In the genomic region with DNA sequence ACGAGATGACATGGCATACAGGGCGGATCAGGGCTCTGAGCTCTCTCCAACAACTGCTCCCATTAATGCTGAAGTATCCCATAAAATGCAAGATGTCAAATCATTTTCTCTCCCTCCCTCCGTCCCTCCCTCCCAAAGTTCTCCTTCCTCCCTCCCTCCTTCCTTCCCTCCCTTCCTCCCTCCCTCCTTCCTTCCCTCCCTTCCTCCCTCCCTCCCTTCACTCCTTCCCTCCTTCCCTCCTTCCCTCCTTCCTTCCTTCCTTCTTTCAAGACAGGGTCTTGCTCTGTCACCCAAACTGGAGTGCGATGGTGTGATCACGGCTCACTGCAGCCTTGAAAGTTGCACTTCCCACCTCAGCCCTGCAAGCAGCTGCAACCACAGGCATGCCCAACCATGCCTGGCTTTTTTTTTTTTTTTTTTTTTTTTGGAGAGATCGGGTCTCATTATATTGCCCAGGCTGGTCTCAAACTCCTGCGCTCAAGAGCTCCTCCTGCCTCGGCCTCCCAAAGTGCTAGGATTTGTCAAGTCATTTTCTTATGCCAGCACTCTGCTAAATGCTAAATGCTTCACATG, we compare ENCODE assay signal across 15 cellular contexts. TPM values are rescaled to one million over a fixed set of nuclear protein-coding genes. Genes with fewer than 3 reads are reported as not detected.
DNase-seq lines count a peak whose midpoint lies in the region; ATAC-seq and TF ChIP-seq lines count a peak whose summit lies in the region.
"Had no signal": no experiment of that assay in that cellular context is flagged by ENCODE, and none has a peak within 500 bp of the region (broad histone marks: within the 10 kb centered on the region; RNA-seq: fewer than 3 reads in every experiment).

No MANE protein-coding gene starts in this region.

- H3K4me1 Mint-ChIP-seq in activated CD4-positive, alpha-beta T cell treated with anti-CD3 and anti-CD28 coated beads, Interleukin-2, amount 10 ng/mL, durations not matched to agents 7 days and 5 days: peaks cover 48% of the 10 kb centered on the region
- H3K4me1 Mint-ChIP-seq in stimulated activated naive B cell treated with anti-CD40 and anti-IgM and Interleukin-4, amounts not matched to agents 10 μg/mL and 1 μg/mL and 100 μg/mL, for 72 hours: peaks cover 33 to 69% of the 10 kb centered on the region in 2 donors

- CTCF ChIA-PET in activated CD4-positive, alpha-beta T cell treated with anti-CD3 and anti-CD28 coated beads, Interleukin-2, amount 10 ng/mL, durations not matched to agents 7 days and 5 days (lab: Charles Lee): interaction anchor here (0.8 to 2.4 kb wide), 3 partner anchors 27 to 204 kb away, joined by 3 to 6 read pairs (median 3); a partner anchor contains a TSS
- CTCF ChIA-PET in OCI-LY7 (lab: Charles Lee; ENCODE audit: unreplicated experiment): no interaction called here

- peak overlapping the region; percentile 75 for H3K27ac Mint-ChIP-seq in activated CD4-positive, alpha-beta T cell treated with anti-CD3 and anti-CD28 coated beads, Interleukin-2, amount 10 ng/mL, durations not matched to agents 7 days and 5 days
- H3K27ac Mint-ChIP-seq in stimulated activated naive B cell treated with anti-CD40 and anti-IgM and Interleukin-4, amounts not matched to agents 10 μg/mL and 1 μg/mL and 100 μg/mL, for 72 hours: peak overlapping the region; percentile 43
- H3K27ac Mint-ChIP-seq: activated CD8-positive, alpha-beta T cell treated with anti-CD3 and anti-CD28 coated beads for 36 hours had no signal

- no peak overlapping the region for H3K27ac ChIP-seq in OCI-LY7 (ENCODE audit: low read depth, low read length, poor library complexity, severe bottlenecking)
- H3K27ac ChIP-seq: pancreas had no signal

- H3K27me3 Mint-ChIP-seq in activated CD4-positive, alpha-beta T cell treated with anti-CD3 and anti-CD28 coated beads, Interleukin-2, amount 10 ng/mL, durations not matched to agents 7 days and 5 days: no peaks in the 10 kb centered on the region
- H3K27me3 Mint-ChIP-seq in stimulated activated naive B cell treated with anti-CD40 and anti-IgM and Interleukin-4, amounts not matched to agents 10 μg/mL and 1 μg/mL and 100 μg/mL, for 72 hours: no peaks in the 10 kb centered on the region
- H3K27me3 Mint-ChIP-seq: activated CD8-positive, alpha-beta T cell treated with anti-CD3 and anti-CD28 coated beads for 36 hours had no signal

- H3K9me2 ChIP-seq in OCI-LY7 (ENCODE audit: insufficient read depth, low read length): no peaks in the 10 kb centered on the region
- H3K9me2 ChIP-seq: SK-N-SH had no signal

- intact Hi-C loops in OCI-LY7 (cut with micrococcal nuclease; ENCODE audit: unreplicated experiment): no loop called here
- intact Hi-C loops in Right ventricle myocardium inferior (cut with DNase I): no loop called here

- H3K4me1 ChIP-seq in OCI-LY7 (ENCODE audit: insufficient read depth, low read length, poor library complexity, severe bottlenecking): peaks cover 9% of the 10 kb centered on the region

- no peak overlapping the region for H3K4me2 ChIP-seq in OCI-LY7 (ENCODE audit: low read length)
- H3K4me2 ChIP-seq: SK-N-SH had no signal

- no TSS peak for BruUV-seq in OCI-LY7 (replicated peaks; lab: Mats Ljungman, UMichigan)

- no peak overlapping the region for H2AFZ ChIP-seq in OCI-LY7 (ENCODE audit: low read length)

- no peaks in the 10 kb centered on the region for H3K9me3 Mint-ChIP-seq in activated CD4-positive, alpha-beta T cell treated with anti-CD3 and anti-CD28 coated beads, Interleukin-2, amount 10 ng/mL, durations not matched to agents 7 days and 5 days
- no peaks in the 10 kb centered on the region for H3K9me3 Mint-ChIP-seq in stimulated activated naive B cell treated with anti-CD40 and anti-IgM and Interleukin-4, amounts not matched to agents 10 μg/mL and 1 μg/mL and 100 μg/mL, for 72 hours
- H3K9me3 Mint-ChIP-seq: activated CD8-positive, alpha-beta T cell treated with anti-CD3 and anti-CD28 coated beads for 36 hours had no signal

- TF ChIP-seq CTCF in OCI-LY7 (conservative IDR thresholded peaks at IDR 0.05; ENCODE audit: low read length) (no peak), fibroblast of villous mesenchyme (IDR thresholded peaks at IDR 0.05; ENCODE audit: insufficient read depth, low read depth, low read length) (no peak)

- in situ Hi-C loops in ACHN (cut with HindIII; ENCODE audit: low pct_ligation_motif_present, low pct_unique_long_range_greater_than_20kb, low sequenced_read_pairs): no loop called here

- no peaks in the 10 kb centered on the region for H4K20me1 ChIP-seq in OCI-LY7 (ENCODE audit: insufficient read depth, low read length)

- no peaks in the 10 kb centered on the region for H3K79me2 ChIP-seq in OCI-LY7 (ENCODE audit: insufficient read depth, low read depth, low read length)

- no peak overlapping the region for H3K4me3 ChIP-seq in OCI-LY7 (ENCODE audit: low read depth, low read length, poor library complexity, severe bottlenecking)
- no peak overlapping the region for H3K4me3 ChIP-seq in fibroblast of villous mesenchyme (ENCODE audit: low read depth, low read length)
- H3K4me3 ChIP-seq: pancreas, stomach had no signal

- H3K4me3 Mint-ChIP-seq in activated CD4-positive, alpha-beta T cell treated with anti-CD3 and anti-CD28 coated beads, Interleukin-2, amount 10 ng/mL, durations not matched to agents 7 days and 5 days: no peak overlapping the region
- H3K4me3 Mint-ChIP-seq in stimulated activated naive B cell treated with anti-CD40 and anti-IgM and Interleukin-4, amounts not matched to agents 10 μg/mL and 1 μg/mL and 100 μg/mL, for 72 hours: peak overlapping the region in 1 of 2 donors; percentile 51
- H3K4me3 Mint-ChIP-seq: activated CD8-positive, alpha-beta T cell treated with anti-CD3 and anti-CD28 coated beads for 36 hours had no signal

- no peaks in the 10 kb centered on the region for H3K36me3 Mint-ChIP-seq in activated CD4-positive, alpha-beta T cell treated with anti-CD3 and anti-CD28 coated beads, Interleukin-2, amount 10 ng/mL, durations not matched to agents 7 days and 5 days (ENCODE audit: low read depth)
- no peaks in the 10 kb centered on the region for H3K36me3 Mint-ChIP-seq in stimulated activated naive B cell treated with anti-CD40 and anti-IgM and Interleukin-4, amounts not matched to agents 10 μg/mL and 1 μg/mL and 100 μg/mL, for 72 hours

- no peak for DNase-seq in activated CD4-positive, alpha-beta T cell treated with anti-CD3 and anti-CD28 coated beads, Interleukin-2, amount 10 ng/mL, durations not matched to agents 7 days and 5 days
- DNase-seq in activated CD4-positive, alpha-beta T cell treated with anti-CD3 and anti-CD28 coated beads, Interleukin-2, amount 50 U/mL, for 4 hours: no peak
- DNase-seq in OCI-LY7 (ENCODE audit: low spot score) (peak; percentile 45), fibroblast of villous mesenchyme (ENCODE audit: low read depth) (peak; percentile 53), ACHN (no peak), cerebellum (ENCODE audit: low spot score) (no peak), Right ventricle myocardium inferior (ENCODE audit: missing footprints) (no peak)
- no peak for DNase-seq in stimulated activated naive B cell treated with anti-CD40 and anti-IgM and Interleukin-4, amounts not matched to agents 10 μg/mL and 1 μg/mL and 100 μg/mL, for 72 hours
- DNase-seq: activated CD8-positive, alpha-beta T cell treated with anti-CD3 and anti-CD28 coated beads for 36 hours; aorta; GOT3; NCI-H2107; pancreas; SK-N-SH; stomach had no signal

- POLR2A ChIA-PET in activated CD4-positive, alpha-beta T cell treated with anti-CD3 and anti-CD28 coated beads, Interleukin-2, amount 10 ng/mL, durations not matched to agents 7 days and 5 days (lab: Charles Lee): no interaction called here
- POLR2A ChIA-PET in OCI-LY7 (lab: Charles Lee): interaction anchor here (0.5 to 0.7 kb wide), 3 partner anchors 19 to 55 kb away, joined by 5 to 8 read pairs (median 8); no protein-coding TSS in a partner anchor

- no peaks in the 10 kb centered on the region for H3K9me3 ChIP-seq in OCI-LY7 (ENCODE audit: low read length)
- H3K9me3 ChIP-seq: pancreas, SK-N-SH, stomach had no signal

- ATAC-seq in stimulated activated naive B cell treated with anti-CD40 and anti-IgM and Interleukin-4, amounts not matched to agents 10 μg/mL and 1 μg/mL and 100 μg/mL, for 72 hours (replicated peaks): peak; percentile 79 to 83
- no peak for ATAC-seq in Right ventricle myocardium inferior
- ATAC-seq: activated CD8-positive, alpha-beta T cell treated with anti-CD3 and anti-CD28 coated beads for 36 hours; pancreas had no signal

- no peaks in the 10 kb centered on the region for H3K36me3 ChIP-seq in OCI-LY7 (ENCODE audit: insufficient read depth, low read length)
- H3K36me3 ChIP-seq: pancreas, stomach had no signal

RNA-seq across cellular contexts. Expression of a gene that starts 38.2 kb away (rescaled TPM):
- total RNA-seq in activated CD4-positive, alpha-beta T cell treated with anti-CD3 and anti-CD28 coated beads, Interleukin-2, amount 10 ng/mL, durations not matched to agents 7 days and 5 days: 10 to 100 TPM; 74.3 to 75.5 TPM
- total RNA-seq in OCI-LY7 (2014; rRNA removed; shearing (Covaris generic)): 32.0 and 33.4 TPM in 2 replicates
- total RNA-seq in OCI-LY7 (2022) (94.2 and 106 TPM in 2 replicates), fibroblast of villous mesenchyme (14.7 and 18.4 TPM in 2 replicates), cerebellum (12.3 TPM), Right ventricle myocardium inferior (127 TPM)

RNA-seq across cellular contexts. Expression of a gene that starts 55.5 kb away (rescaled TPM):
- total RNA-seq in activated CD4-positive, alpha-beta T cell treated with anti-CD3 and anti-CD28 coated beads, Interleukin-2, amount 10 ng/mL, durations not matched to agents 7 days and 5 days: 1,000 to 10,000 TPM in 1 of 2 experiments, 100 to 1,000 TPM in 1; 881 to 1,009 TPM
- 112 and 133 TPM in 2 replicates for total RNA-seq in OCI-LY7 (2014; rRNA removed; shearing (Covaris generic))
- 213 and 223 TPM in 2 replicates for total RNA-seq in OCI-LY7 (2022)
- 1,420 and 1,714 TPM in 2 replicates for total RNA-seq in fibroblast of villous mesenchyme
- 38.6 TPM for total RNA-seq in cerebellum
- 180 TPM for total RNA-seq in Right ventricle myocardium inferior

Comparison
In these comparisons a context has a peak if more than half of its experiments do, and no peak if none do; other contexts are left out.
1. DNase-seq: peak in OCI-LY7 (single experiment) and fibroblast of villous mesenchyme (single experiment); none in activated CD4-positive, alpha-beta T cell treated with anti-CD3 and anti-CD28 coated beads, Interleukin-2, amount 10 ng/mL, durations not matched to agents 7 days and 5 days (single experiment), activated CD4-positive, alpha-beta T cell treated with anti-CD3 and anti-CD28 coated beads, Interleukin-2, amount 50 U/mL, for 4 hours (0 of 2), stimulated activated naive B cell treated with anti-CD40 and anti-IgM and Interleukin-4, amounts not matched to agents 10 μg/mL and 1 μg/mL and 100 μg/mL, for 72 hours (single experiment), ACHN (single experiment), cerebellum (single experiment) and Right ventricle myocardium inferior (single experiment).